8 cellular contexts compared by ENCODE assay signal in genomic region chr2:136116111-136116812, GRCh38. TPM values are rescaled to one million over a fixed set of nuclear protein-coding genes. Genes with fewer than 3 reads are reported as not detected.
DNase-seq lines count a peak whose midpoint lies in the region; ATAC-seq and TF ChIP-seq lines count a peak whose summit lies in the region.

No MANE protein-coding gene starts in this region.

- H3F3A ChIP-seq in DOHH2 (ENCODE audit: control insufficient read depth, insufficient read depth) (peaks cover 62% of the 10 kb centered on the region), OCI-LY1 (ENCODE audit: insufficient read depth, low read length) (peaks cover 33% of the 10 kb centered on the region)

- peaks cover 59% of the 10 kb centered on the region for H3K79me2 ChIP-seq in DOHH2 (ENCODE audit: control insufficient read depth, low read length)
- H3K79me2 ChIP-seq in OCI-LY1 (ENCODE audit: insufficient read depth, low read length) = peaks cover 31% of the 10 kb centered on the region

- H4K20me1 ChIP-seq in DOHH2 (ENCODE audit: control insufficient read depth, insufficient read depth, low read depth, low read length) (peaks cover 23% of the 10 kb centered on the region), OCI-LY1 (ENCODE audit: insufficient read depth, low read length) (no peaks in the 10 kb centered on the region)

- no peaks in the 10 kb centered on the region; the same call in 1 of the 2 replicates for H3K27me3 ChIP-seq in DOHH2 (ENCODE audit: control insufficient read depth, low read length)
- no peaks in the 10 kb centered on the region for H3K27me3 ChIP-seq in OCI-LY1 (ENCODE audit: insufficient read depth, low read length)

- peak; percentile 12 for ATAC-seq in HG02642 (IDR thresholded peaks at IDR 0.05; ENCODE audit: poor library complexity, unreplicated experiment)

- H3K4me3 ChIP-seq in DOHH2 (ENCODE audit: low read length) (peak overlapping the region; percentile 94), OCI-LY1 (ENCODE audit: low read depth, low read length, poor library complexity, severe bottlenecking) (peak overlapping the region; percentile 88), iPS-11a (ENCODE audit: low read depth, low read length) (peak overlapping the region; percentile 18)

- H3K4me1 ChIP-seq in DOHH2 (ENCODE audit: control insufficient read depth, low read length) (peaks cover 70% of the 10 kb centered on the region), OCI-LY1 (ENCODE audit: insufficient read depth, low read length, severe bottlenecking) (peaks cover 67% of the 10 kb centered on the region)

- TF ChIP-seq CTCF in DOHH2 (IDR thresholded peaks at IDR 0.05; ENCODE audit: low read depth, low read length, poor library complexity, severe bottlenecking) (peak; percentile 16), OCI-LY1 (IDR thresholded peaks at IDR 0.05; ENCODE audit: low read length) (no peak)

- H3K4me2 ChIP-seq in DOHH2 (ENCODE audit: low read length) (peak overlapping the region; percentile 73), OCI-LY1 (ENCODE audit: low read length) (peak overlapping the region; percentile 96)

- CTCF ChIA-PET in activated naive CD4-positive, alpha-beta T cell treated with anti-CD3 and anti-CD28 coated beads for 36 hours (lab: Charles Lee) = interaction anchor here (1.1 kb wide), 1 partner anchor 202 kb away, joined by 4 read pairs; no protein-coding TSS in a partner anchor

- peak overlapping the region; percentile 92 for H3K9ac ChIP-seq in OCI-LY1 (ENCODE audit: low read length)

- peaks cover 31% of the 10 kb centered on the region for H3K36me3 Mint-ChIP-seq in activated naive CD4-positive, alpha-beta T cell treated with anti-CD3 and anti-CD28 coated beads for 36 hours (ENCODE audit: low read depth)

- H3K9me3 ChIP-seq in DOHH2 (ENCODE audit: control insufficient read depth, insufficient read depth, low read length) (no peaks in the 10 kb centered on the region), OCI-LY1 (ENCODE audit: low read length) (no peaks in the 10 kb centered on the region)

- peak overlapping the region; percentile 95 for H3K4me3 Mint-ChIP-seq in activated naive CD4-positive, alpha-beta T cell treated with anti-CD3 and anti-CD28 coated beads for 36 hours

- H3K9me2 ChIP-seq in DOHH2 (replicated peaks; ENCODE audit: control insufficient read depth, low read length) (no peaks in the 10 kb centered on the region), OCI-LY1 (ENCODE audit: low read depth, low read length) (no peaks in the 10 kb centered on the region)

- peak; percentile 83 for DNase-seq in activated naive CD4-positive, alpha-beta T cell treated with anti-CD3 and anti-CD28 coated beads for 36 hours
- peak; percentile 58 to 66 for DNase-seq in stimulated activated CD4-positive, alpha-beta T cell treated with anti-CD3 and anti-CD28 coated beads, Interleukin-2, amount 100 ng/mL, for 24 hours
- DNase-seq in HT-29 (ENCODE audit: low spot score) = no peak
- no peak for DNase-seq in GDM1 (lab: John Stamatoyannopoulos, UW)

- H3K27me3 Mint-ChIP-seq in activated naive CD4-positive, alpha-beta T cell treated with anti-CD3 and anti-CD28 coated beads for 36 hours (ENCODE audit: low read depth) = no peaks in the 10 kb centered on the region

- H3K4me1 Mint-ChIP-seq in activated naive CD4-positive, alpha-beta T cell treated with anti-CD3 and anti-CD28 coated beads for 36 hours (ENCODE audit: low read depth) = peaks cover 47% of the 10 kb centered on the region

- no peaks in the 10 kb centered on the region for H3K9me3 Mint-ChIP-seq in activated naive CD4-positive, alpha-beta T cell treated with anti-CD3 and anti-CD28 coated beads for 36 hours

- H3K36me3 ChIP-seq in DOHH2 (ENCODE audit: control insufficient read depth, low read length) = peaks cover 61% of the 10 kb centered on the region
- peaks cover 53% of the 10 kb centered on the region for H3K36me3 ChIP-seq in OCI-LY1 (ENCODE audit: insufficient read depth, low read length)

- peak overlapping the region; percentile 55 for H3K27ac Mint-ChIP-seq in activated naive CD4-positive, alpha-beta T cell treated with anti-CD3 and anti-CD28 coated beads for 36 hours

- no peak overlapping the region for H2AFZ ChIP-seq in OCI-LY1 (ENCODE audit: low read length)

- intact Hi-C loops in activated naive CD4-positive, alpha-beta T cell treated with anti-CD3 and anti-CD28 coated beads for 36 hours (cut with micrococcal nuclease) = loop anchor here (1.0 to 2.0 kb wide), 4 partner anchors 59 to 240 kb away; partner anchors contain the start of gene MCM6

- H3K27ac ChIP-seq in DOHH2 (ENCODE audit: low read depth, low read length) (peak overlapping the region; percentile 91), OCI-LY1 (ENCODE audit: low read depth, low read length, poor library complexity, severe bottlenecking) (peak overlapping the region; percentile 96)

RNA-seq across cellular contexts. Expression of gene CXCR4, which starts 1.7 kb away (rescaled TPM):
- 10 to 100 TPM; 70.2 to 72.6 TPM for total RNA-seq in activated naive CD4-positive, alpha-beta T cell treated with anti-CD3 and anti-CD28 coated beads for 36 hours
- 4.9 and 5.4 TPM in 2 replicates for total RNA-seq in HT-29 (2014; rRNA removed; shearing (Covaris generic))

Comparison
In these comparisons a context has a peak if more than half of its experiments do, and no peak if none do; other contexts are left out.
1. H3K4me3 ChIP-seq: peak in every context shown above with its lines; median percentile 94 in DOHH2; 88 in OCI-LY1; 18 in iPS-11a.
2. DNase-seq: peak in activated naive CD4-positive, alpha-beta T cell treated with anti-CD3 and anti-CD28 coated beads for 36 hours (single experiment) and stimulated activated CD4-positive, alpha-beta T cell treated with anti-CD3 and anti-CD28 coated beads, Interleukin-2, amount 100 ng/mL, for 24 hours (2 of 2); none in HT-29 (single experiment) and GDM1 (single experiment).
3. RNA of gene CXCR4, which starts 1.7 kb away (total RNA-seq): 70.2 to 72.6 TPM in activated naive CD4-positive, alpha-beta T cell treated with anti-CD3 and anti-CD28 coated beads for 36 hours; 4.9 to 5.4 TPM in HT-29; every median in the first group is over 10 times any median in the second.